8 cellular contexts compared by ENCODE assay signal in the genomic region with DNA sequence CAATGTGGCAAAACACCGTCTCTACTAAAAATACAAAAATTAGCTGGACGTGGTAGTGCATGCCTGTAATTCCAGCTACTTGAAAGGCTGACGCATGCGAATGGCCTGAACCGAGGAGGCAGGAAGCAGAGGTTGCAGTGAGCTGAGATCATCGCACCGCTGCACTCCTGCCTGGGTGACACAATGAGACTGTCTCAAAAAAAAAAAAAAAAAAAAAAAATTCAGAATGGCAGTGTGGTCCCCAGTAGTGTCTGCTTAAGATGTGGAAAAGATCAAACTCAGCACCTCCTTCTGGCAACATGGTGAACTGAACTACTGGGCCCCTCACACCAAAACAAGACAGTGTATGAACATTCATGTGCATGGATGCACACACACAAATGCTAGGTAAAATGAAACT. TPM values are rescaled to one million over a fixed set of nuclear protein-coding genes. Genes with fewer than 3 reads are reported as not detected.
A peak's percentile ranks its signal among the peaks of the same experiment; 100 is the strongest.
DNase-seq lines count a peak whose midpoint lies in the region; TF ChIP-seq lines count a peak whose summit lies in the region.

No MANE protein-coding gene starts in this region.

- H3K4me2 ChIP-seq in GM23248 (ENCODE audit: unreplicated experiment), result no peak overlapping the region

- H3K9me2 ChIP-seq in GM23248 (ENCODE audit: insufficient read depth), result no peaks in the 10 kb centered on the region

- 21 to 36% methylated on average over 7 of the region's 7 CpGs for WGBS in GM23248 (ENCODE audit: low coverage in 1 of 2, low lambda C conversion rate in 2 of 2, missing lambda C conversion rate in 2 of 2), 2 experiments
- WGBS in testis, 2 donors, result 81 to 95% methylated on average over 7 of the region's 7 CpGs

- peaks cover 71% of the 10 kb centered on the region for H3K79me2 ChIP-seq in GM23248 (ENCODE audit: insufficient read depth)

- H3K4me1 ChIP-seq in GM23248 (ENCODE audit: insufficient read depth) (0 out of 2 replicates have a peak, but pooled peaks cover 13% of the 10 kb centered on the region), testis (no peaks in the 10 kb centered on the region)

- 0 out of 2 replicates have a peak, but pooled peaks cover 22% of the 10 kb centered on the region for H3F3A ChIP-seq in GM23248 (ENCODE audit: insufficient read depth)

- H3K27me3 ChIP-seq in GM23248 (replicated peaks; ENCODE audit: insufficient read depth), result no peaks in the 10 kb centered on the region
- H3K27me3 ChIP-seq in testis, result no peaks in the 10 kb centered on the region

- H4K20me1 ChIP-seq in GM23248 (ENCODE audit: insufficient read depth), result no peaks in the 10 kb centered on the region

- no peak for TF ChIP-seq POLR2A in testis (IDR thresholded peaks at IDR 0.05)

- no peak overlapping the region for H3K4me3 ChIP-seq in GM23248
- no peak overlapping the region for H3K4me3 ChIP-seq in epithelial cell of proximal tubule (ENCODE audit: low read depth, low read length)
- H3K4me3 ChIP-seq in testis, result no peak overlapping the region

- TF ChIP-seq CTCF in VCaP (conservative IDR thresholded peaks at IDR 0.05) (no peak), epithelial cell of proximal tubule (conservative IDR thresholded peaks at IDR 0.05; ENCODE audit: low read depth, low read length) (peak; percentile 28), testis (IDR thresholded peaks at IDR 0.05) (no peak)

- intact Hi-C loops in testis (cut with DNase I; ENCODE audit: low total_unique reads), result no loop called here

- H3K36me3 ChIP-seq in GM23248 (ENCODE audit: low read depth) (peaks cover 8% of the 10 kb centered on the region), testis (ENCODE audit: low read depth, missing control alignments) (no peaks in the 10 kb centered on the region)

- no peak overlapping the region for H3K9ac ChIP-seq in GM23248

- H3K9me3 ChIP-seq in GM23248 (ENCODE audit: low read depth) (no peaks in the 10 kb centered on the region), testis (no peaks in the 10 kb centered on the region)

- in situ Hi-C loops in GM23248 (cut with MboI), result loop anchor here (25.0 kb wide), 1 partner anchor 1460 kb away; no protein-coding TSS in a partner anchor

- peak; percentile 79 for DNase-seq in GM23248
- no peak for DNase-seq in epithelial cell of proximal tubule (ENCODE audit: low read depth)
- DNase-seq in stimulated activated CD8-positive, alpha-beta memory T cell treated with anti-CD3 and anti-CD28 coated beads, Interleukin-15, amount 100 ng/mL, for 4 hours (ENCODE audit: low read depth in 2 of 2), result peak; percentile 6 to 10
- DNase-seq in NCI-H1436 treated with DMSO at 0.1 percent for 48 hours (lab: John Stamatoyannopoulos, UW), result no peak
- DNase-seq in testis, result no peak
- DNase-seq in cerebellum (ENCODE audit: low spot score), result no peak
- DNase-seq in NCI-H2081 treated with DMSO at 0.1 percent for 48 hours (lab: John Stamatoyannopoulos, UW), result no peak

- H3K27ac ChIP-seq in GM23248 (peak overlapping the region; percentile 56), VCaP (peak overlapping the region; percentile 89), testis (no peak overlapping the region)

- no peak overlapping the region for H2AFZ ChIP-seq in GM23248

RNA-seq across cellular contexts. Expression of a gene that starts 32.2 kb away (rescaled TPM):
- 159 and 162 TPM in 2 replicates for total RNA-seq in GM23248 (2014; rRNA removed; shearing (Covaris generic))
- polyA plus RNA-seq in GM23248 (2016; fragmentation: Nextera tagmentation; extraction: Ambion mirVana) (156 and 166 TPM in 2 replicates), testis (ENCODE audit: insufficient read depth, low read depth, low replicate concordance) (49.8 TPM)
- total RNA-seq in epithelial cell of proximal tubule (315 and 326 TPM in 2 replicates), testis (10 to 100 TPM; 35.7 to 38.8 TPM), cerebellum (58.1 TPM)

RNA-seq across cellular contexts. Expression of a gene that starts 59.4 kb away (rescaled TPM):
- 0.63 and 0.65 TPM in 2 replicates for total RNA-seq in GM23248 (2014; rRNA removed; shearing (Covaris generic))
- polyA plus RNA-seq in GM23248 (2016; fragmentation: Nextera tagmentation; extraction: Ambion mirVana) (0.49 and 0.64 TPM in 2 replicates), testis (ENCODE audit: insufficient read depth, low read depth, low replicate concordance) (0.24 TPM)
- total RNA-seq in epithelial cell of proximal tubule (0.07 and 0.29 TPM in 2 replicates), testis (under 1 TPM; 0.31 to 0.37 TPM), cerebellum (0.82 TPM)

Comparison
In these comparisons a context has a peak if more than half of its experiments do, and no peak if none do; other contexts are left out.
1. DNase-seq: peak in GM23248 (single experiment) and stimulated activated CD8-positive, alpha-beta memory T cell treated with anti-CD3 and anti-CD28 coated beads, Interleukin-15, amount 100 ng/mL, for 4 hours (2 of 2); none in epithelial cell of proximal tubule (single experiment), NCI-H1436 treated with DMSO at 0.1 percent for 48 hours (single experiment), testis (single experiment), cerebellum (single experiment) and NCI-H2081 treated with DMSO at 0.1 percent for 48 hours (single experiment).
2. H3K27ac ChIP-seq: peak in GM23248 (single experiment) and VCaP (single experiment); none in testis (0 of 2).